ENCODE assay signal across 9 cellular contexts in genomic region chr2:173652731-173653426, GRCh38.
A peak's percentile ranks its signal among the peaks of the same experiment; 100 is the strongest.
DNase-seq lines count a peak whose midpoint lies in the region; ATAC-seq and TF ChIP-seq lines count a peak whose summit lies in the region.
"Had no signal": no experiment of that assay in that cellular context is flagged by ENCODE, and none has a peak within 500 bp of the region (broad histone marks: within the 10 kb centered on the region; RNA-seq: fewer than 3 reads in every experiment).

No MANE protein-coding gene starts in this region.

- H3K27ac ChIP-seq in GM23248 (peak overlapping the region; percentile 96), PC-9 (peak overlapping the region; percentile 86)

- H2AFZ ChIP-seq in GM23248 (no peak overlapping the region), PC-9 (no peak overlapping the region)

- H3K4me2 ChIP-seq in GM23248 (ENCODE audit: unreplicated experiment) (peak overlapping the region; percentile 74), PC-9 (peak overlapping the region; percentile 46)

- H3K27me3 ChIP-seq in GM23248 (replicated peaks; ENCODE audit: insufficient read depth) (no peaks in the 10 kb centered on the region), PC-9 (ENCODE audit: insufficient read depth, low read depth) (no peaks in the 10 kb centered on the region)

- peak; percentile 96 for DNase-seq in GM23248
- DNase-seq in PC-9, result peak; percentile 87 to 97
- peak; percentile 97 for DNase-seq in fibroblast of mammary gland (ENCODE audit: low read depth)
- DNase-seq in skeletal muscle cell (ENCODE audit: low read depth), result peak; percentile 86
- no peak for DNase-seq in iPS-NIHi11 (ENCODE audit: low spot score)
- no peak for DNase-seq in GM10266 (ENCODE audit: extremely low spot score)
- DNase-seq in NCI-H1048 (lab: John Stamatoyannopoulos, UW), result no peak
- DNase-seq: activated B cell treated with CpG ODN at 0.5 μM for 24 hours had no signal

- H4K20me1 ChIP-seq in GM23248 (ENCODE audit: insufficient read depth), result no peaks in the 10 kb centered on the region
- H4K20me1 ChIP-seq in PC-9 (ENCODE audit: insufficient read depth), result no peaks in the 10 kb centered on the region

- peak overlapping the region; percentile 27 for H3K4me3 ChIP-seq in GM23248
- H3K4me3 ChIP-seq in PC-9, result no peak overlapping the region
- H3K4me3 ChIP-seq in fibroblast of mammary gland (ENCODE audit: control insufficient read depth, low read depth, low read length), result no peak overlapping the region
- no peak overlapping the region for H3K4me3 ChIP-seq in skeletal muscle cell (ENCODE audit: low read depth, low read length)

- intact Hi-C loops in PC-9 (cut with micrococcal nuclease; ENCODE audit: unreplicated experiment), result loop anchor here (1.0 to 2.0 kb wide), 3 partner anchors 63 to 312 kb away; partner anchors contain the start of gene SP3

- TF ChIP-seq CTCF in PC-9 (conservative IDR thresholded peaks at IDR 0.05), result no peak
- TF ChIP-seq CTCF in fibroblast of mammary gland (conservative IDR thresholded peaks at IDR 0.05; ENCODE audit: control insufficient read depth, insufficient read depth, low read depth, low read length), result no peak
- no peak for TF ChIP-seq CTCF in GM10266 (IDR thresholded peaks at IDR 0.05; ENCODE audit: control insufficient read depth, insufficient read depth, low read depth, missing control alignments)

- POLR2A ChIA-PET in PC-9 (lab: Charles Lee; ENCODE audit: unreplicated experiment), result interaction anchor here (0.5 to 0.6 kb wide), 3 partner anchors 57 to 847 kb away, joined by 3 to 8 read pairs (median 3); no protein-coding TSS in a partner anchor

- 37 to 40% methylated on average over 10 of the region's 10 CpGs for WGBS in GM23248 (ENCODE audit: low coverage in 1 of 2, low lambda C conversion rate in 2 of 2, missing lambda C conversion rate in 2 of 2), 2 experiments

- TSS peak; percentile 71 for BruUV-seq in PC-9 (replicated peaks; lab: Mats Ljungman, UMichigan)

- in situ Hi-C loops in GM23248 (cut with MboI), result no loop called here

- no peaks in the 10 kb centered on the region for H3K9me3 ChIP-seq in GM23248 (ENCODE audit: low read depth)
- H3K9me3 ChIP-seq in PC-9 (ENCODE audit: insufficient read depth, low read depth), result peaks cover 4% of the 10 kb centered on the region

- H3K79me2 ChIP-seq in GM23248 (ENCODE audit: insufficient read depth) (no peaks in the 10 kb centered on the region), PC-9 (ENCODE audit: low read depth) (no peaks in the 10 kb centered on the region)

- H3K4me1 ChIP-seq in GM23248 (ENCODE audit: insufficient read depth) (peaks cover 20% of the 10 kb centered on the region), PC-9 (replicated peaks; ENCODE audit: insufficient read depth) (peaks cover 18% of the 10 kb centered on the region)

- H3K9ac ChIP-seq in GM23248, result peak overlapping the region; percentile 70

- H3F3A ChIP-seq in GM23248 (ENCODE audit: insufficient read depth) (peaks cover 21% of the 10 kb centered on the region), PC-9 (ENCODE audit: insufficient read depth, low read depth) (peaks cover 15% of the 10 kb centered on the region)

- H3K9me2 ChIP-seq in GM23248 (ENCODE audit: insufficient read depth), result no peaks in the 10 kb centered on the region
- H3K9me2 ChIP-seq in PC-9 (ENCODE audit: insufficient read depth), result no peaks in the 10 kb centered on the region

- ATAC-seq in HG03342 (IDR thresholded peaks at IDR 0.05; ENCODE audit: unreplicated experiment), result no peak

- CTCF ChIA-PET in PC-9 (lab: Charles Lee), result no interaction called here

- no peaks in the 10 kb centered on the region for H3K36me3 ChIP-seq in GM23248 (ENCODE audit: low read depth)
- H3K36me3 ChIP-seq in PC-9 (ENCODE audit: low read depth), result no peaks in the 10 kb centered on the region

Comparison
In these comparisons a context has a peak if more than half of its experiments do, and no peak if none do; other contexts are left out.
1. DNase-seq: peak in GM23248 (single experiment), PC-9 (2 of 2), fibroblast of mammary gland (single experiment) and skeletal muscle cell (single experiment); none in iPS-NIHi11 (single experiment), GM10266 (single experiment) and NCI-H1048 (single experiment).